In the genomic region with DNA sequence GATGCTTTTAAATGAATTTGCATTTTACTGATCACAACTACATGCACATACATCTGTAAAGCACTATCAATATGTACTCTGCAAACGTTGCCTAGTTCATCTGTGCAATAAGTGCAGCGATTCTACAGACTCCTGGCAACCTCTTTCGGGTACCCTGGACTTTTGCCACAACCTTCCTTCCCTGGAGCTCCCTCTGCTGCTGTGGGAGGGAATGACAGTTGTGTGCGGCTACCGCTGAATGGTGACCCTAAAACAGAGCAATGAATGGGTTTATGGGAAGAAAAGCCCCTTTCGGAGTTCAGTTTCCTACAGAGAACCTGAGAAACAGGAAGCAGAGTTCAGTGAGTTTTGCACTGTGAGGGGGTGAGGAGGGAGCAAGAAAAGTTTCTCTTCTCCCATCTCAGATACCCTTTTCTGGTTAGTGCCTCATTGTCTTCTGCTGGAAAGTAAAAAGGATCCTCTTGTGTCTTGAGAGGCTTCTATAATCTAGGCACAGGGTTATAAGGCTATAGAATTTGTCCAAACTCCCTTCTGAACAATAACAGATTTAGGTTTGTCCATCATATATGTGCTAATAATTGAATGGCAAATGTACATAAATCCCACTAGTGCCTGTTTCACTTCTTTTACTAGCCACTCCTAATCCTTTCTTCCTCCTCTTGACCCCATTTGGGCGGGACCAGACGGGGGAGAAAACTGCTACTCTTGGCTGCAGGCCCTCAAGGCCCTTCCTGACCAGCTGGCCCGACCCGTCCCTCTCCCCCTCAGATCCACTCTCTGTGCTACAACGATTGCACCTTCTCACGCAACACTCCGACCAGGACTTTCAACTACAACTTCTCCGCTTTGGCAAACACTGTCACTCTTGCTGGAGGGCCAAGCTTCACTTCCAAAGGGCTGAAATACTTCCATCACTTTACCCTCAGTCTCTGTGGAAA, we compare ENCODE assay signal across 10 cellular contexts. TPM values are rescaled to one million over a fixed set of nuclear protein-coding genes. Genes with fewer than 3 reads are reported as not detected.
A peak's percentile ranks its signal among the peaks of the same experiment; 100 is the strongest.
DNase-seq lines count a peak whose midpoint lies in the region; ATAC-seq and TF ChIP-seq lines count a peak whose summit lies in the region.
"Had no signal": no experiment of that assay in that cellular context is flagged by ENCODE, and none has a peak within 500 bp of the region (broad histone marks: within the 10 kb centered on the region; RNA-seq: fewer than 3 reads in every experiment).

No MANE protein-coding gene starts in this region.

- no peaks in the 10 kb centered on the region for H3K79me1 ChIP-seq in H9 (ENCODE audit: insufficient read depth, low read depth, low read length, poor library complexity, severe bottlenecking)

- TF ChIP-seq CTCF in H9 (conservative IDR thresholded peaks at IDR 0.05) (peak; percentile 81), OCI-LY1 (IDR thresholded peaks at IDR 0.05; ENCODE audit: low read length) (peak; percentile 88)

- no peak overlapping the region for H3K18ac ChIP-seq in H9 (ENCODE audit: insufficient read length, low read depth, low read length)

- no peak overlapping the region for H2BK5ac ChIP-seq in H9 (ENCODE audit: insufficient read length, low read length)

- peaks cover 12% of the 10 kb centered on the region in 2 experiments for H3K4me1 Mint-ChIP-seq in H9

- no peak overlapping the region for H4K8ac ChIP-seq in H9 (replicated peaks; ENCODE audit: insufficient read length, low read depth, low read length)

- no peak overlapping the region for H4K5ac ChIP-seq in H9 (ENCODE audit: insufficient read length, low read depth, low read length)

- no peak overlapping the region for H3K4ac ChIP-seq in H9 (ENCODE audit: low read depth, low read length)

- no peak overlapping the region for H3T11ph ChIP-seq in H9 (ENCODE audit: low read length)

- no peak overlapping the region for H2BK15ac ChIP-seq in H9 (ENCODE audit: low read depth, low read length)

- H3K27me3 ChIP-seq in H9 (ENCODE audit: insufficient read depth, low read length) (no peaks in the 10 kb centered on the region), OCI-LY1 (ENCODE audit: insufficient read depth, low read length) (no peaks in the 10 kb centered on the region)

- no peak overlapping the region for H3K56ac ChIP-seq in H9 (ENCODE audit: insufficient read length, low read depth, low read length)

- H3K27ac ChIP-seq in H9 (ENCODE audit: insufficient read length, low read depth, low read length) (no peak overlapping the region), OCI-LY1 (ENCODE audit: low read depth, low read length, poor library complexity, severe bottlenecking) (no peak overlapping the region)
- H3K27ac ChIP-seq: SK-N-MC, skin epidermis had no signal

- peak; percentile 30 for DNase-seq in DMS114 treated with DMSO at 0.1 percent for 48 hours (lab: John Stamatoyannopoulos, UW; ENCODE audit: unreplicated experiment)
- peak; percentile 43 for DNase-seq in H9
- peak; percentile 11 for DNase-seq in activated T-helper 1 cell treated with Interleukin-2 at 50 U/mL for 16 hours (ENCODE audit: low read depth)
- peak; percentile 79 for DNase-seq in iPS-NIHi11 (ENCODE audit: low spot score)
- peak; percentile 63 for DNase-seq in stimulated activated CD4-positive, alpha-beta T cell treated with anti-CD3 and anti-CD28 coated beads, Interleukin-4, amount 100 ng/mL, for 24 hours
- no peak for DNase-seq in cerebellar nuclear complex (lab: John Stamatoyannopoulos, UW)

- H3K36me3 Mint-ChIP-seq in H9 (ENCODE audit: insufficient read depth in 1 of 3, low read depth in 3 of 3) = no peaks in the 10 kb centered on the region

- H3K9ac ChIP-seq in H9 (ENCODE audit: extremely low read depth, insufficient read length, low read length) (no peak overlapping the region), OCI-LY1 (ENCODE audit: low read length) (no peak overlapping the region)

- peaks cover 4% of the 10 kb centered on the region for H3K27me3 Mint-ChIP-seq in H9 (ENCODE audit: low read depth)

- H4K20me1 ChIP-seq in H9 (ENCODE audit: control insufficient read depth, insufficient read depth, insufficient read length) = no peaks in the 10 kb centered on the region
- no peaks in the 10 kb centered on the region for H4K20me1 ChIP-seq in OCI-LY1 (ENCODE audit: insufficient read depth, low read length)

- no peak overlapping the region for H2AK5ac ChIP-seq in H9 (ENCODE audit: insufficient read length, low read length)

- peaks cover 6% of the 10 kb centered on the region; the same call in 1 of the 2 replicates for H3K36me3 ChIP-seq in OCI-LY1 (ENCODE audit: insufficient read depth, low read length)

- H3K4me1 ChIP-seq in H9 (ENCODE audit: insufficient read depth, low read length) = no peaks in the 10 kb centered on the region
- peaks cover 2% of the 10 kb centered on the region for H3K4me1 ChIP-seq in OCI-LY1 (ENCODE audit: insufficient read depth, low read length, severe bottlenecking)

- ATAC-seq in HG02588 (IDR thresholded peaks at IDR 0.05; ENCODE audit: unreplicated experiment) = no peak

- H2BK20ac ChIP-seq in H9 (ENCODE audit: low read depth, low read length, poor library complexity, severe bottlenecking) = no peak overlapping the region

- no peaks in the 10 kb centered on the region for H3K23me2 ChIP-seq in H9 (ENCODE audit: insufficient read length, low read depth, low read length, poor library complexity, severe bottlenecking)

- H3K23ac ChIP-seq in H9 (ENCODE audit: insufficient read length, low read depth, low read length) = no peak overlapping the region

- H3K4me2 ChIP-seq in H9 (ENCODE audit: insufficient read depth, insufficient read length, low read length) (no peak overlapping the region), OCI-LY1 (ENCODE audit: low read length) (no peak overlapping the region)

- no peak overlapping the region for H3K27ac Mint-ChIP-seq in H9

- no peak overlapping the region for H3K4me3 ChIP-seq in OCI-LY1 (ENCODE audit: low read depth, low read length, poor library complexity, severe bottlenecking)
- H3K4me3 ChIP-seq: SK-N-MC, skin epidermis had no signal

- no peak overlapping the region for H4K91ac ChIP-seq in H9 (ENCODE audit: insufficient read length, low read depth, low read length)

- H3K79me2 ChIP-seq in H9 (ENCODE audit: insufficient read depth, low read length) (no peaks in the 10 kb centered on the region), OCI-LY1 (ENCODE audit: insufficient read depth, low read length) (no peaks in the 10 kb centered on the region)

- no peaks in the 10 kb centered on the region for H3K9me3 Mint-ChIP-seq in H9

- H3K9me3 ChIP-seq in H9 (ENCODE audit: control insufficient read depth, low read depth, low read length) (no peaks in the 10 kb centered on the region), OCI-LY1 (ENCODE audit: low read length) (no peaks in the 10 kb centered on the region)

- H2BK120ac ChIP-seq in H9 (ENCODE audit: low read depth, low read length, poor library complexity, severe bottlenecking) = no peak overlapping the region

- H3K9me2 ChIP-seq in OCI-LY1 (ENCODE audit: low read depth, low read length) = no peaks in the 10 kb centered on the region

- H3K4me3 Mint-ChIP-seq in H9 = no peak overlapping the region

- H3F3A ChIP-seq in OCI-LY1 (ENCODE audit: insufficient read depth, low read length) = no peaks in the 10 kb centered on the region

- no peak overlapping the region; the same call in 1 of the 2 replicates for H3K14ac ChIP-seq in H9 (ENCODE audit: insufficient read depth, low read length)

- no CpG with 5 or more reads among the region's 14 CpGs for WGBS in H9 (ENCODE audit: extremely low coverage, insufficient read length, low lambda C conversion rate)

- H2AFZ ChIP-seq in H9 (ENCODE audit: low read length) (no peak overlapping the region), OCI-LY1 (ENCODE audit: low read length) (no peak overlapping the region)

- no peak overlapping the region for H2BK12ac ChIP-seq in H9 (ENCODE audit: insufficient read length, low read depth, low read length)

RNA-seq across cellular contexts. Expression of a gene that starts 19.8 kb away (rescaled TPM):
- total RNA-seq in H9 (2021) = 139 and 144 TPM in 2 replicates

RNA-seq across cellular contexts. Expression of a gene that starts 55.4 kb away (rescaled TPM):
- 26.7 and 29.2 TPM in 2 replicates for total RNA-seq in H9 (2021)

Comparison
In these comparisons a context has a peak if more than half of its experiments do, and no peak if none do; other contexts are left out.
1. DNase-seq: peak in DMS114 treated with DMSO at 0.1 percent for 48 hours (single experiment), H9 (single experiment), activated T-helper 1 cell treated with Interleukin-2 at 50 U/mL for 16 hours (single experiment), iPS-NIHi11 (single experiment) and stimulated activated CD4-positive, alpha-beta T cell treated with anti-CD3 and anti-CD28 coated beads, Interleukin-4, amount 100 ng/mL, for 24 hours (single experiment); none in cerebellar nuclear complex (0 of 2).